In genomic region chr20:16368645-16369292, GRCh38 we compare ENCODE assay signal across 15 cellular contexts.
DNase-seq lines count a peak whose midpoint lies in the region; ATAC-seq, FAIRE-seq and TF ChIP-seq lines count a peak whose summit lies in the region.
"Had no signal": no experiment of that assay in that cellular context is flagged by ENCODE, and none has a peak within 500 bp of the region (broad histone marks: within the 10 kb centered on the region; RNA-seq: fewer than 3 reads in every experiment).

No MANE protein-coding gene starts in this region.

- TF ChIP-seq POLR2A in thyroid gland (IDR thresholded peaks at IDR 0.05): no peak

- no peaks in the 10 kb centered on the region for H3K9me2 ChIP-seq in PC-3 (replicated peaks; ENCODE audit: low read length)

- FAIRE-seq in frontal cortex (lab: Jason Lieb, UNC): no peak
- FAIRE-seq: urothelium cell line had no signal

- peak; percentile 11 for DNase-seq in AG09309 (ENCODE audit: low read depth)
- DNase-seq in PC-3: peak; percentile 70
- peak; percentile 58 for DNase-seq in fibroblast of gingiva (ENCODE audit: low read depth)
- peak; percentile 40 for DNase-seq in mucosa of gallbladder (ENCODE audit: low spot score)
- DNase-seq in thyroid gland: no peak
- DNase-seq in NK-92 treated with Interleukin-12 subunit alpha and Interleukin-12 subunit beta, amount 100 ng/mL, for 24 hours (lab: John Stamatoyannopoulos, UW): no peak
- no peak for DNase-seq in frontal cortex (ENCODE audit: low spot score in 2 of 2)
- DNase-seq: activated CD4-positive, CD25-positive, alpha-beta regulatory T cell treated with anti-CD3 and anti-CD28 coated beads, Interleukin-2, amount 50 U/mL, for 72 hours; activated naive CD8-positive, alpha-beta T cell treated with anti-CD3 and anti-CD28 coated beads, Interleukin-2, amount 50 U/mL, for 24 hours; AML-193; DMS79; NCI-H226 had no signal

- H3K4me3 ChIP-seq in AG09309 (ENCODE audit: control insufficient read depth, low read depth, low read length) (no peak overlapping the region), PC-3 (ENCODE audit: low read length) (no peak overlapping the region), thyroid gland (replicated peaks in 1 of 3) (no peak overlapping the region)

- intact Hi-C loops in PC-3 (cut with micrococcal nuclease): loop anchor here (10.0 kb wide), 1 partner anchor 64 kb away; no protein-coding TSS in a partner anchor
- intact Hi-C loops in thyroid gland (cut with DNase I): no loop called here

- H3K9me3 ChIP-seq in PC-3 (ENCODE audit: low read length): no peaks in the 10 kb centered on the region
- no peaks in the 10 kb centered on the region for H3K9me3 ChIP-seq in thyroid gland

- H3K27ac ChIP-seq in PC-3 (ENCODE audit: low read length) (peak overlapping the region; percentile 3; the same call in 1 of the 2 replicates), thyroid gland (no peak overlapping the region)
- H3K27ac ChIP-seq: parathyroid adenoma had no signal

- ATAC-seq in PC-3: peak; percentile 91
- no peak for ATAC-seq in GM21526 (IDR thresholded peaks at IDR 0.05; ENCODE audit: low FRiP score, unreplicated experiment)
- ATAC-seq: activated naive CD8-positive, alpha-beta T cell treated with anti-CD3 and anti-CD28 coated beads, Interleukin-2, amount 50 U/mL, for 24 hours had no signal

- peaks cover 11% of the 10 kb centered on the region for H3K4me1 ChIP-seq in PC-3 (ENCODE audit: insufficient read depth, low read length)
- no peaks in the 10 kb centered on the region for H3K4me1 ChIP-seq in thyroid gland
- H3K4me1 ChIP-seq: parathyroid adenoma had no signal

- H3K36me3 ChIP-seq in PC-3 (ENCODE audit: low read depth, low read length): no peaks in the 10 kb centered on the region
- peaks cover 2 to 4% of the 10 kb centered on the region in 2 donors for H3K36me3 ChIP-seq in thyroid gland

- POLR2A ChIA-PET in PC-3 (lab: Charles Lee; ENCODE audit: unreplicated experiment): no interaction called here

- H3F3A ChIP-seq in PC-3 (ENCODE audit: low read length, unreplicated experiment): no peaks in the 10 kb centered on the region

- H3K79me2 ChIP-seq in PC-3 (ENCODE audit: low read length): no peaks in the 10 kb centered on the region
- H3K79me2 ChIP-seq: parathyroid adenoma had no signal

- H3K4me2 ChIP-seq in PC-3 (ENCODE audit: low read length): peak overlapping the region; percentile 3; the same call in 1 of the 2 replicates

- WGBS in thyroid gland, 2 donors: 89 to 92% methylated on average over 11 of the region's 11 CpGs

- H4K20me1 ChIP-seq in PC-3 (ENCODE audit: low read length): no peaks in the 10 kb centered on the region

- no peaks in the 10 kb centered on the region for H3K27me3 ChIP-seq in PC-3 (ENCODE audit: low read length)
- no peaks in the 10 kb centered on the region for H3K27me3 ChIP-seq in thyroid gland

- no peak overlapping the region for H2AFZ ChIP-seq in PC-3 (ENCODE audit: low read length)
- H2AFZ ChIP-seq: parathyroid adenoma had no signal

- no peak overlapping the region for H3K9ac ChIP-seq in PC-3 (ENCODE audit: low read length)
- H3K9ac ChIP-seq: parathyroid adenoma had no signal

- no TSS peak for BruUV-seq in PC-3 (replicated peaks; lab: Mats Ljungman, UMichigan)

- CTCF ChIA-PET in PC-3 (lab: Charles Lee): no interaction called here

- TF ChIP-seq CTCF in AG09309 (IDR thresholded peaks at IDR 0.05; ENCODE audit: control insufficient read depth, insufficient read depth, low read depth, low read length, missing control alignments) (no peak), PC-3 (conservative IDR thresholded peaks at IDR 0.05; ENCODE audit: low read depth, low read length) (0 out of 2 replicates have a peak, but pooled peaks have one; percentile 19), thyroid gland (IDR thresholded peaks at IDR 0.05) (no peak)

Comparison
In these comparisons a context has a peak if more than half of its experiments do, and no peak if none do; other contexts are left out.
1. DNase-seq: peak in AG09309 (single experiment), PC-3 (single experiment), fibroblast of gingiva (single experiment) and mucosa of gallbladder (single experiment); none in thyroid gland (0 of 2), NK-92 treated with Interleukin-12 subunit alpha and Interleukin-12 subunit beta, amount 100 ng/mL, for 24 hours (single experiment) and frontal cortex (0 of 2).